In the genomic region with DNA sequence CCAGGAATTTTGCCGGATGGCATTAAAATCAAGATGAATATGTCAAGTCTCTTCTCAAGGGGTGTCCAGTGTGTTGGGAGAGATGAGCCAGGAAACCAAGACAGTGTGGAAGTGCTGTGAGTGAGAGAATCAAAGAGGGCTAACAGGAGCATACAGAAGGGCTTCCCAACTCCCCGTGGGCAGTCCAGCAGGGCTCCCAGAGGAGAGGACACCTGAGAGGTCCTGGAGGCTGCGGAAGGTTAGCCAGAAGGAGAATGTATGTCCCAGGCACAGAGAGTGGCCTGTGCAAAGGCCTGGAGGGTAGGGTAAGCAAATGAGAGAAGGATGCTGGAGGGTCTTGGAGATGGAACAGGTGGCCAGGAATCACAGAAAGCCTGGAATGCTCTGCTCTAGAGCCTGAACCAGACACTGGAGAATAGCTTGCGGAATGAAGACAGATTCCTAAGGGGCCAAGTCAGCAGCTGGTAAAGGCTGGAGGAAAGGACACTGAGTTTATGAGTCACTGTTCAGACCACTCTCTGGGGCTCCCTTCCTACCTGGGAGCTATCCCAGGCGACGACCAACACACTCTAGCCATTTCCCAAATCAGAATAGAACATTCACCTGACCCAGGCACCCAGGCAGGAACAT, we compare ENCODE assay signal across 10 cellular contexts. TPM values are rescaled to one million over a fixed set of nuclear protein-coding genes. Genes with fewer than 3 reads are reported as not detected.
DNase-seq lines count a peak whose midpoint lies in the region; ATAC-seq lines count a peak whose summit lies in the region.
"Had no signal": no experiment of that assay in that cellular context is flagged by ENCODE, and none has a peak within 500 bp of the region (broad histone marks: within the 10 kb centered on the region; RNA-seq: fewer than 3 reads in every experiment).

No MANE protein-coding gene starts in this region.

- no peak overlapping the region for H3K4me3 Mint-ChIP-seq in activated CD4-positive, alpha-beta T cell treated with anti-CD3 and anti-CD28 coated beads, Interleukin-2, amount 10 ng/mL, durations not matched to agents 7 days and 5 days
- H3K4me3 Mint-ChIP-seq in activated CD4-positive, alpha-beta memory T cell treated with anti-CD3 and anti-CD28 coated beads, Interleukin-2, amount 10 ng/mL, durations not matched to agents 7 days and 5 days = no peak overlapping the region
- peak overlapping the region; percentile 78 to 87 (median 84) for H3K4me3 Mint-ChIP-seq in immature natural killer cell

- no peaks in the 10 kb centered on the region for H3K27me3 Mint-ChIP-seq in activated CD4-positive, alpha-beta T cell treated with anti-CD3 and anti-CD28 coated beads, Interleukin-2, amount 10 ng/mL, durations not matched to agents 7 days and 5 days
- H3K27me3 Mint-ChIP-seq in activated CD4-positive, alpha-beta memory T cell treated with anti-CD3 and anti-CD28 coated beads, Interleukin-2, amount 10 ng/mL, durations not matched to agents 7 days and 5 days = no peaks in the 10 kb centered on the region
- H3K27me3 Mint-ChIP-seq in immature natural killer cell (ENCODE audit: low read depth in 3 of 3) = peaks cover 12 to 21% (median 16%) of the 10 kb centered on the region in 3 donors

- H3K9me3 ChIP-seq in subcutaneous abdominal adipose tissue (ENCODE audit: control insufficient read depth in 5 of 5, low read length in 5 of 5) = no peaks in the 10 kb centered on the region
- H3K9me3 ChIP-seq: MG63 had no signal

- peak overlapping the region in 1 of 5 donors; percentile 18 for H3K9ac ChIP-seq in subcutaneous abdominal adipose tissue (ENCODE audit: low read length in 5 of 5)

- H3K27ac ChIP-seq in subcutaneous abdominal adipose tissue (ENCODE audit: low read depth, low read length) = peak overlapping the region; percentile 94

- peaks cover 94% of the 10 kb centered on the region for H3K4me1 Mint-ChIP-seq in activated CD4-positive, alpha-beta T cell treated with anti-CD3 and anti-CD28 coated beads, Interleukin-2, amount 10 ng/mL, durations not matched to agents 7 days and 5 days
- H3K4me1 Mint-ChIP-seq in activated CD4-positive, alpha-beta memory T cell treated with anti-CD3 and anti-CD28 coated beads, Interleukin-2, amount 10 ng/mL, durations not matched to agents 7 days and 5 days = peaks cover 94% of the 10 kb centered on the region
- peaks cover 96 to 98% of the 10 kb centered on the region in 2 donors for H3K4me1 Mint-ChIP-seq in immature natural killer cell

- POLR2A ChIA-PET in activated CD4-positive, alpha-beta T cell treated with anti-CD3 and anti-CD28 coated beads, Interleukin-2, amount 10 ng/mL, durations not matched to agents 7 days and 5 days (lab: Charles Lee) = interaction anchor here (0.6 kb wide), 1 partner anchor 62 kb away, joined by 5 read pairs; a partner anchor contains a TSS
- POLR2A ChIA-PET in activated CD4-positive, alpha-beta memory T cell treated with anti-CD3 and anti-CD28 coated beads, Interleukin-2, amount 10 ng/mL, durations not matched to agents 7 days and 5 days (lab: Charles Lee) = interaction anchor here (3.6 to 14.2 kb wide), 7 partner anchors 8 to 56 kb away, joined by 15 to 1155 read pairs (median 147); a partner anchor contains a TSS

- no peaks in the 10 kb centered on the region for H3K27me3 ChIP-seq in subcutaneous abdominal adipose tissue (ENCODE audit: control insufficient read depth in 5 of 5, insufficient read depth in 4 of 5, low read length in 5 of 5)
- H3K27me3 ChIP-seq: MG63 had no signal

- no peak for DNase-seq in activated CD4-positive, alpha-beta T cell treated with anti-CD3 and anti-CD28 coated beads, Interleukin-2, amount 10 ng/mL, durations not matched to agents 7 days and 5 days
- DNase-seq in activated CD4-positive, alpha-beta T cell treated with anti-CD3 and anti-CD28 coated beads, Interleukin-2, amount 50 U/mL, for 4 hours = no peak
- DNase-seq in activated CD4-positive, alpha-beta memory T cell treated with anti-CD3 and anti-CD28 coated beads, Interleukin-2, amount 10 ng/mL, durations not matched to agents 7 days and 5 days = no peak
- DNase-seq in immature natural killer cell (no peak), nucleus accumbens (lab: John Stamatoyannopoulos, UW) (no peak), superior temporal gyrus (ENCODE audit: extremely low spot score) (no peak)
- DNase-seq: MG63, retina had no signal

- H3K36me3 ChIP-seq in subcutaneous abdominal adipose tissue (ENCODE audit: control insufficient read depth in 5 of 5, insufficient read depth in 5 of 5, low read length in 5 of 5) = peaks cover 0 to 8% (median 2%) of the 10 kb centered on the region in 5 donors

- no peak for ATAC-seq in GM21737 (IDR thresholded peaks at IDR 0.05; ENCODE audit: unreplicated experiment)

- CTCF ChIA-PET in activated CD4-positive, alpha-beta T cell treated with anti-CD3 and anti-CD28 coated beads, Interleukin-2, amount 10 ng/mL, durations not matched to agents 7 days and 5 days (lab: Charles Lee) = interaction anchor here (1.0 to 7.8 kb wide), 6 partner anchors 9 to 48 kb away, joined by 3 to 62 read pairs (median 7); no protein-coding TSS in a partner anchor
- CTCF ChIA-PET in activated CD4-positive, alpha-beta memory T cell treated with anti-CD3 and anti-CD28 coated beads, Interleukin-2, amount 10 ng/mL, durations not matched to agents 7 days and 5 days (lab: Charles Lee) = interaction anchor here (1.0 to 7.5 kb wide), 7 partner anchors 8 to 77 kb away, joined by 3 to 111 read pairs (median 44); a partner anchor contains a TSS

- peak overlapping the region; percentile 98 for H3K27ac Mint-ChIP-seq in activated CD4-positive, alpha-beta T cell treated with anti-CD3 and anti-CD28 coated beads, Interleukin-2, amount 10 ng/mL, durations not matched to agents 7 days and 5 days
- peak overlapping the region; percentile 99 for H3K27ac Mint-ChIP-seq in activated CD4-positive, alpha-beta memory T cell treated with anti-CD3 and anti-CD28 coated beads, Interleukin-2, amount 10 ng/mL, durations not matched to agents 7 days and 5 days
- H3K27ac Mint-ChIP-seq in immature natural killer cell = peak overlapping the region; percentile 98 to 100 (median 99)

- H3K36me3 Mint-ChIP-seq in activated CD4-positive, alpha-beta T cell treated with anti-CD3 and anti-CD28 coated beads, Interleukin-2, amount 10 ng/mL, durations not matched to agents 7 days and 5 days (ENCODE audit: low read depth) = peaks cover 71% of the 10 kb centered on the region
- peaks cover 72% of the 10 kb centered on the region for H3K36me3 Mint-ChIP-seq in activated CD4-positive, alpha-beta memory T cell treated with anti-CD3 and anti-CD28 coated beads, Interleukin-2, amount 10 ng/mL, durations not matched to agents 7 days and 5 days (ENCODE audit: low read depth)
- peaks cover 22 to 45% (median 32%) of the 10 kb centered on the region in 3 donors for H3K36me3 Mint-ChIP-seq in immature natural killer cell

- no peak overlapping the region for H3K4me3 ChIP-seq in subcutaneous abdominal adipose tissue (ENCODE audit: low read depth in 1 of 5, low read length in 5 of 5)
- H3K4me3 ChIP-seq: MG63 had no signal

- H3K4me1 ChIP-seq in subcutaneous abdominal adipose tissue (ENCODE audit: control insufficient read depth in 5 of 5, insufficient read depth in 5 of 5, low read length in 5 of 5) = peaks cover 26 to 80% (median 59%) of the 10 kb centered on the region in 5 donors

- H3K9me3 Mint-ChIP-seq in activated CD4-positive, alpha-beta T cell treated with anti-CD3 and anti-CD28 coated beads, Interleukin-2, amount 10 ng/mL, durations not matched to agents 7 days and 5 days = no peaks in the 10 kb centered on the region
- H3K9me3 Mint-ChIP-seq in activated CD4-positive, alpha-beta memory T cell treated with anti-CD3 and anti-CD28 coated beads, Interleukin-2, amount 10 ng/mL, durations not matched to agents 7 days and 5 days = no peaks in the 10 kb centered on the region
- no peaks in the 10 kb centered on the region for H3K9me3 Mint-ChIP-seq in immature natural killer cell

RNA-seq across cellular contexts. Expression of a gene that starts 59.4 kb away (rescaled TPM):
- total RNA-seq in activated CD4-positive, alpha-beta T cell treated with anti-CD3 and anti-CD28 coated beads, Interleukin-2, amount 10 ng/mL, durations not matched to agents 7 days and 5 days = 1 to 10 TPM; 3.2 to 3.6 TPM
- 1 to 10 TPM; 2.7 to 3.3 TPM for total RNA-seq in activated CD4-positive, alpha-beta memory T cell treated with anti-CD3 and anti-CD28 coated beads, Interleukin-2, amount 10 ng/mL, durations not matched to agents 7 days and 5 days
- polyA plus RNA-seq in immature natural killer cell = 1 to 10 TPM; 1.1 to 1.5 (median 1.5) TPM

Comparison
In these comparisons a context has a peak if more than half of its experiments do, and no peak if none do; other contexts are left out.
1. H3K4me3 Mint-ChIP-seq: peak in immature natural killer cell (5 of 5); none in activated CD4-positive, alpha-beta T cell treated with anti-CD3 and anti-CD28 coated beads, Interleukin-2, amount 10 ng/mL, durations not matched to agents 7 days and 5 days (single experiment) and activated CD4-positive, alpha-beta memory T cell treated with anti-CD3 and anti-CD28 coated beads, Interleukin-2, amount 10 ng/mL, durations not matched to agents 7 days and 5 days (single experiment).
2. Peak in every context shown above with its lines, with median percentiles within 50 percentile points of each other: H3K27ac Mint-ChIP-seq.